8 cellular contexts compared by ENCODE assay signal in the genomic region with DNA sequence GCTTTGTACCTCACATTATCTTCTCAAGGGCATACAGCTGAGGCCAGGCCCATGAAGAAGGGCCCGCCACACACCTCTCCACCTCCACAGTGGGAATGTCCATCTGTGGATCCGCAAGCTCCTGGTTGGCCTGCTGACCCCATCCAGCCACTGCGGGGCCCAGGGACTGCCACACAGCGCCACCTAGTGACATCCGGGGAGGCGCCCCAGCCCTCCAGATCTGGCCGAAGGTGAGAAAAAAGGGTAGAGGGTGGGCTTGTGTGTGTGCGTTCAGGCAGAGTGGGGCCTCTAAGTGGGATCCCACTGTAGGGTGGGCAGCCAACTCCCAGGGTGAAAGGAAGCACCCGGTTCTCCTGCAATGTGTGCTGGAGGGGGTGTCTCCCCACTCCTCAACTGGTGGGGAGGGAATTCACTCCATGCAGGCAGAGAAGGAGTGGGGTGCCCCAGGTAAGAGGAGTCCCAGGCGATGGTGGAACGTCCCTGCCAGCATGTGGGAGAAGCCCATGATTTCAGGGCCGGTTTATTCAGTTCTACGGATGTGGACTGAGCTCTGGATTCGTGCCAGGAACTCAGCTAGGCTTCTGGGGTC.
DNase-seq lines count a peak whose midpoint lies in the region; ATAC-seq and TF ChIP-seq lines count a peak whose summit lies in the region.

No MANE protein-coding gene starts in this region.

- H3K36me3 ChIP-seq in brain microvascular endothelial cell (replicated peaks) (no peaks in the 10 kb centered on the region), mesendoderm (ENCODE audit: control insufficient read depth, insufficient read depth, low read length) (no peaks in the 10 kb centered on the region), tibial artery (no peaks in the 10 kb centered on the region)

- H2BK120ac ChIP-seq in mesendoderm (ENCODE audit: low read depth, low read length), result no peak overlapping the region

- no peak overlapping the region for H3K56ac ChIP-seq in mesendoderm (ENCODE audit: low read length)

- H2BK5ac ChIP-seq in mesendoderm (ENCODE audit: low read length), result no peak overlapping the region

- no peak overlapping the region for H3K27ac ChIP-seq in brain microvascular endothelial cell
- H3K27ac ChIP-seq in mesendoderm (ENCODE audit: low read depth, low read length), result no peak overlapping the region
- no peak overlapping the region for H3K27ac ChIP-seq in tibial artery

- H3K4me2 ChIP-seq in mesendoderm (ENCODE audit: low read length), result no peak overlapping the region

- no peak overlapping the region for H4K5ac ChIP-seq in mesendoderm (ENCODE audit: low read length)

- H2BK15ac ChIP-seq in mesendoderm (replicated peaks; ENCODE audit: low read depth), result no peak overlapping the region

- H3K23ac ChIP-seq in mesendoderm (ENCODE audit: low read length), result no peak overlapping the region

- no peaks in the 10 kb centered on the region for H3K36me3 Mint-ChIP-seq in stimulated activated memory B cell treated with anti-CD40 and anti-IgM and Interleukin-4, amounts not matched to agents 10 μg/mL and 1 μg/mL and 100 μg/mL, for 72 hours

- no peak overlapping the region for H4K8ac ChIP-seq in mesendoderm (ENCODE audit: low read depth, low read length)

- H3K27me3 ChIP-seq in brain microvascular endothelial cell (replicated peaks) (no peaks in the 10 kb centered on the region), mesendoderm (ENCODE audit: insufficient read depth, low read length, poor library complexity) (no peaks in the 10 kb centered on the region), tibial artery (no peaks in the 10 kb centered on the region)

- H3K9me3 Mint-ChIP-seq in stimulated activated memory B cell treated with anti-CD40 and anti-IgM and Interleukin-4, amounts not matched to agents 10 μg/mL and 1 μg/mL and 100 μg/mL, for 72 hours, result no peaks in the 10 kb centered on the region

- peaks cover 46% of the 10 kb centered on the region for H3K27me3 Mint-ChIP-seq in stimulated activated memory B cell treated with anti-CD40 and anti-IgM and Interleukin-4, amounts not matched to agents 10 μg/mL and 1 μg/mL and 100 μg/mL, for 72 hours

- ATAC-seq in GM19438 (IDR thresholded peaks at IDR 0.05; ENCODE audit: low read depth, unreplicated experiment) (peak; percentile 56), GM21737 (IDR thresholded peaks at IDR 0.05; ENCODE audit: unreplicated experiment) (no peak)
- no peak for ATAC-seq in stimulated activated memory B cell treated with anti-CD40 and anti-IgM and Interleukin-4, amounts not matched to agents 10 μg/mL and 1 μg/mL and 100 μg/mL, for 72 hours

- in situ Hi-C loops in Caki2 (cut with HindIII; ENCODE audit: low pct_unique_long_range_greater_than_20kb, low sequenced_read_pairs) (no loop called here), brain microvascular endothelial cell (cut with HindIII; ENCODE audit: low pct_ligation_motif_present, low sequenced_read_pairs) (no loop called here)

- DNase-seq in Caki2 (ENCODE audit: low read depth) (peak; percentile 27), NCI-H748 (lab: John Stamatoyannopoulos, UW; ENCODE audit: unreplicated experiment) (peak; percentile 58), brain microvascular endothelial cell (peak; percentile 5), mesendoderm (peak; percentile 59), tibial artery (no peak)

- no peak overlapping the region for H3K4me3 Mint-ChIP-seq in stimulated activated memory B cell treated with anti-CD40 and anti-IgM and Interleukin-4, amounts not matched to agents 10 μg/mL and 1 μg/mL and 100 μg/mL, for 72 hours

- no peak overlapping the region for H3K4ac ChIP-seq in mesendoderm (ENCODE audit: low read depth, low read length)

- no peak overlapping the region for H3K27ac Mint-ChIP-seq in stimulated activated memory B cell treated with anti-CD40 and anti-IgM and Interleukin-4, amounts not matched to agents 10 μg/mL and 1 μg/mL and 100 μg/mL, for 72 hours

- no peak overlapping the region for H3K18ac ChIP-seq in mesendoderm (ENCODE audit: low read length)

- H3K4me1 ChIP-seq in mesendoderm (ENCODE audit: control insufficient read depth, low read depth, low read length) (no peaks in the 10 kb centered on the region), tibial artery (peaks cover 0 to 23% (median 1%) of the 10 kb centered on the region in 4 donors)

- H3K4me1 Mint-ChIP-seq in stimulated activated memory B cell treated with anti-CD40 and anti-IgM and Interleukin-4, amounts not matched to agents 10 μg/mL and 1 μg/mL and 100 μg/mL, for 72 hours, result peaks cover 7% of the 10 kb centered on the region

- H2AK5ac ChIP-seq in mesendoderm (ENCODE audit: low read length), result no peak overlapping the region

- no CpG with 5 or more reads among the region's 14 CpGs for WGBS in mesendoderm (ENCODE audit: extremely low coverage, insufficient coverage, low lambda C conversion rate)

- H3K9ac ChIP-seq in mesendoderm (ENCODE audit: low read length), result no peak overlapping the region

- intact Hi-C loops in tibial artery (cut with DNase I; ENCODE audit: low total_unique reads), result no loop called here

- no peak overlapping the region for H3K4me3 ChIP-seq in brain microvascular endothelial cell (ENCODE audit: low read depth, low read length)
- H3K4me3 ChIP-seq in mesendoderm (ENCODE audit: low read length), result no peak overlapping the region
- no peak overlapping the region for H3K4me3 ChIP-seq in tibial artery

- no peaks in the 10 kb centered on the region for H3K79me1 ChIP-seq in mesendoderm (ENCODE audit: low read length)

- TF ChIP-seq CTCF in brain microvascular endothelial cell (IDR thresholded peaks at IDR 0.05; ENCODE audit: low read depth, low read length, missing control alignments), result no peak
- peak; percentile 20 to 26 for TF ChIP-seq CTCF in tibial artery (IDR thresholded peaks at IDR 0.05)

- no peaks in the 10 kb centered on the region for H3K79me2 ChIP-seq in mesendoderm (ENCODE audit: control insufficient read depth, insufficient read depth, low read length)

- no peaks in the 10 kb centered on the region for H3K9me3 ChIP-seq in tibial artery

Comparison
In these comparisons a context has a peak if more than half of its experiments do, and no peak if none do; other contexts are left out.
1. DNase-seq: peak in Caki2 (single experiment), NCI-H748 (single experiment), brain microvascular endothelial cell (single experiment) and mesendoderm (single experiment); none in tibial artery (0 of 2).